In the genomic region with DNA sequence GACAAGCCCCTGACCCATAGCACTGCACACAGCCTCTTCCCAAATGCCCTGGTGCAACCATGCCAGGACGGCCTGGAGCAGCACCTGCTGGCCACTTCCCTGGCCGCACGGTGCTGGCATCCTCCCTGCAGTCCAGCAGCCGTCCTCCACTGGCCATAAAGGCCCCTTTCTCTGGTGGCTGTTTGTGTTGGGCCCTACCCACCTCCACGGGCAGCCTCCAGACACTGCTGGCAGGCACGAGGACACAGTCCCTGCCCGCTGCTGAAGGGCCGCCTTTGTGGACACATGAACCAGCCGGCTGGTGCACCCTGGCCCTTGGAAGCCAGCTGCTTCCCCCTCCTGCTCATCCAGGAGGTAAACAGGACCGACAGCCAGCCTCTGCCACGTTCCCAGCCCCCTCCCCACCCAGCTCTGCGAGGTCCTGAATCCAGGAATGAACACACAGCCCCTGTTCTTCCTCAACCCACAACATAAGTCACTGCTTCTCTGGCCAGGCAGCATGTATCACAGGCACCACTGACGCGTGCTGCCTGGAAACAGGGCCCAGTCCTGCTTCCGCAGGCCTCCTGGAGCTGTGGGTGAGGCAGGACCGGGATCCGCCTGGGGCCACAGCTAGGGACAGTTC, we compare ENCODE assay signal across 1 cellular context.
TF ChIP-seq lines count a peak whose summit lies in the region.

No MANE protein-coding gene starts in this region.

TF ChIP-seq in HepG2, 621 proteins besides CTCF, POLR2A, EP300 and RAD21 (continued from another document and continues in another):
- TF ChIP-seq, protein P1, sequence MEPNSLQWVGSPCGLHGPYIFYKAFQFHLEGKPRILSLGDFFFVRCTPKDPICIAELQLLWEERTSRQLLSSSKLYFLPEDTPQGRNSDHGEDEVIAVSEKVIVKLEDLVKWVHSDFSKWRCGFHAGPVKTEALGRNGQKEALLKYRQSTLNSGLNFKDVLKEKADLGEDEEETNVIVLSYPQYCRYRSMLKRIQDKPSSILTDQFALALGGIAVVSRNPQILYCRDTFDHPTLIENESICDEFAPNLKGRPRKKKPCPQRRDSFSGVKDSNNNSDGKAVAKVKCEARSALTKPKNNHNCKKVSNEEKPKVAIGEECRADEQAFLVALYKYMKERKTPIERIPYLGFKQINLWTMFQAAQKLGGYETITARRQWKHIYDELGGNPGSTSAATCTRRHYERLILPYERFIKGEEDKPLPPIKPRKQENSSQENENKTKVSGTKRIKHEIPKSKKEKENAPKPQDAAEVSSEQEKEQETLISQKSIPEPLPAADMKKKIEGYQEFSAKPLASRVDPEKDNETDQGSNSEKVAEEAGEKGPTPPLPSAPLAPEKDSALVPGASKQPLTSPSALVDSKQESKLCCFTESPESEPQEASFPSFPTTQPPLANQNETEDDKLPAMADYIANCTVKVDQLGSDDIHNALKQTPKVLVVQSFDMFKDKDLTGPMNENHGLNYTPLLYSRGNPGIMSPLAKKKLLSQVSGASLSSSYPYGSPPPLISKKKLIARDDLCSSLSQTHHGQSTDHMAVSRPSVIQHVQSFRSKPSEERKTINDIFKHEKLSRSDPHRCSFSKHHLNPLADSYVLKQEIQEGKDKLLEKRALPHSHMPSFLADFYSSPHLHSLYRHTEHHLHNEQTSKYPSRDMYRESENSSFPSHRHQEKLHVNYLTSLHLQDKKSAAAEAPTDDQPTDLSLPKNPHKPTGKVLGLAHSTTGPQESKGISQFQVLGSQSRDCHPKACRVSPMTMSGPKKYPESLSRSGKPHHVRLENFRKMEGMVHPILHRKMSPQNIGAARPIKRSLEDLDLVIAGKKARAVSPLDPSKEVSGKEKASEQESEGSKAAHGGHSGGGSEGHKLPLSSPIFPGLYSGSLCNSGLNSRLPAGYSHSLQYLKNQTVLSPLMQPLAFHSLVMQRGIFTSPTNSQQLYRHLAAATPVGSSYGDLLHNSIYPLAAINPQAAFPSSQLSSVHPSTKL (CRISPR knock-in tag; IDR thresholded peaks at IDR 0.05): peak; percentile 60; the same call in 1 of the 2 replicates
- TF ChIP-seq HOXA5 (CRISPR knock-in tag; IDR thresholded peaks at IDR 0.05) (0 out of 2 replicates have a peak, but pooled peaks have one; percentile 43), ZSCAN9 (CRISPR knock-in tag; IDR thresholded peaks at IDR 0.05; ENCODE audit: borderline replicate concordance) (no peak), KLF9 (CRISPR knock-in tag; IDR thresholded peaks at IDR 0.05; ENCODE audit: low read depth) (no peak), SP4 (CRISPR knock-in tag; IDR thresholded peaks at IDR 0.05) (peak; percentile 46; the same call in 1 of the 2 replicates), ATF1 (CRISPR knock-in tag; IDR thresholded peaks at IDR 0.05) (no peak), NBN (conservative IDR thresholded peaks at IDR 0.05) (no peak), ZSCAN31 (CRISPR knock-in tag; IDR thresholded peaks at IDR 0.05; ENCODE audit: low read depth) (no peak; the same call in 1 of the 2 replicates), ZNF225 (CRISPR knock-in tag; IDR thresholded peaks at IDR 0.05) (0 out of 2 replicates have a peak, but pooled peaks have one; percentile 42), MIER3 (CRISPR knock-in tag; IDR thresholded peaks at IDR 0.05; ENCODE audit: borderline replicate concordance) (0 out of 2 replicates have a peak, but pooled peaks have one; percentile 25), FOXA1 (IDR thresholded peaks at IDR 0.05) (no peak), FOXA1 (CRISPR knock-in tag; IDR thresholded peaks at IDR 0.05) (peak; percentile 78), GFI1 (CRISPR knock-in tag; IDR thresholded peaks at IDR 0.05; ENCODE audit: borderline replicate concordance) (no peak), ZNF720 (CRISPR knock-in tag; IDR thresholded peaks at IDR 0.05) (no peak), HMGA1 (CRISPR knock-in tag; conservative IDR thresholded peaks at IDR 0.05) (no peak), CREM (IDR thresholded peaks at IDR 0.05) (no peak), CREM (CRISPR knock-in tag; IDR thresholded peaks at IDR 0.05) (no peak), ZNF589 (CRISPR knock-in tag; conservative IDR thresholded peaks at IDR 0.05) (no peak), PHF5A (CRISPR knock-in tag; IDR thresholded peaks at IDR 0.05; ENCODE audit: low read depth, unreplicated experiment) (peak; percentile 36), ZNF749 (CRISPR knock-in tag; IDR thresholded peaks at IDR 0.05; ENCODE audit: borderline replicate concordance) (no peak), SIX4 (CRISPR knock-in tag; IDR thresholded peaks at IDR 0.05) (no peak), SOX5 (CRISPR knock-in tag; IDR thresholded peaks at IDR 0.05; ENCODE audit: borderline replicate concordance) (no peak), ZNF543 (CRISPR knock-in tag; IDR thresholded peaks at IDR 0.05) (peak; percentile 66; the same call in 1 of the 2 replicates), ZFP90 (CRISPR knock-in tag; IDR thresholded peaks at IDR 0.05; ENCODE audit: borderline replicate concordance) (peak; percentile 76), U2AF2 (IDR thresholded peaks at IDR 0.05; ENCODE audit: low read depth, low read length) (no peak), FOXP1 (IDR thresholded peaks at IDR 0.05) (no peak), FOXP1 (CRISPR knock-in tag; IDR thresholded peaks at IDR 0.05) (peak; percentile 44; the same call in 1 of the 2 replicates), ZNF138 (CRISPR knock-in tag; IDR thresholded peaks at IDR 0.05; ENCODE audit: low read depth) (peak; percentile 71; the same call in 1 of the 2 replicates), KDM4B (CRISPR knock-in tag; IDR thresholded peaks at IDR 0.05) (0 out of 2 replicates have a peak, but pooled peaks have one; percentile 62), RAD51 (IDR thresholded peaks at IDR 0.05; ENCODE audit: borderline replicate concordance) (no peak), DPF2 (CRISPR knock-in tag; IDR thresholded peaks at IDR 0.05; ENCODE audit: borderline replicate concordance, low read depth) (0 out of 2 replicates have a peak, but pooled peaks have one; percentile 48), PHF21A (CRISPR knock-in tag; IDR thresholded peaks at IDR 0.05) (peak; percentile 63; the same call in 1 of the 2 replicates), ZNF562 (CRISPR knock-in tag; IDR thresholded peaks at IDR 0.05; ENCODE audit: borderline replicate concordance) (no peak), SPEN (CRISPR knock-in tag; IDR thresholded peaks at IDR 0.05; ENCODE audit: low read depth) (no peak; the same call in 1 of the 2 replicates)
- TF ChIP-seq, protein P2, sequence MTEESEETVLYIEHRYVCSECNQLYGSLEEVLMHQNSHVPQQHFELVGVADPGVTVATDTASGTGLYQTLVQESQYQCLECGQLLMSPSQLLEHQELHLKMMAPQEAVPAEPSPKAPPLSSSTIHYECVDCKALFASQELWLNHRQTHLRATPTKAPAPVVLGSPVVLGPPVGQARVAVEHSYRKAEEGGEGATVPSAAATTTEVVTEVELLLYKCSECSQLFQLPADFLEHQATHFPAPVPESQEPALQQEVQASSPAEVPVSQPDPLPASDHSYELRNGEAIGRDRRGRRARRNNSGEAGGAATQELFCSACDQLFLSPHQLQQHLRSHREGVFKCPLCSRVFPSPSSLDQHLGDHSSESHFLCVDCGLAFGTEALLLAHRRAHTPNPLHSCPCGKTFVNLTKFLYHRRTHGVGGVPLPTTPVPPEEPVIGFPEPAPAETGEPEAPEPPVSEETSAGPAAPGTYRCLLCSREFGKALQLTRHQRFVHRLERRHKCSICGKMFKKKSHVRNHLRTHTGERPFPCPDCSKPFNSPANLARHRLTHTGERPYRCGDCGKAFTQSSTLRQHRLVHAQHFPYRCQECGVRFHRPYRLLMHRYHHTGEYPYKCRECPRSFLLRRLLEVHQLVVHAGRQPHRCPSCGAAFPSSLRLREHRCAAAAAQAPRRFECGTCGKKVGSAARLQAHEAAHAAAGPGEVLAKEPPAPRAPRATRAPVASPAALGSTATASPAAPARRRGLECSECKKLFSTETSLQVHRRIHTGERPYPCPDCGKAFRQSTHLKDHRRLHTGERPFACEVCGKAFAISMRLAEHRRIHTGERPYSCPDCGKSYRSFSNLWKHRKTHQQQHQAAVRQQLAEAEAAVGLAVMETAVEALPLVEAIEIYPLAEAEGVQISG (CRISPR knock-in tag; IDR thresholded peaks at IDR 0.05): peak; percentile 54
- TF ChIP-seq, protein P3, sequence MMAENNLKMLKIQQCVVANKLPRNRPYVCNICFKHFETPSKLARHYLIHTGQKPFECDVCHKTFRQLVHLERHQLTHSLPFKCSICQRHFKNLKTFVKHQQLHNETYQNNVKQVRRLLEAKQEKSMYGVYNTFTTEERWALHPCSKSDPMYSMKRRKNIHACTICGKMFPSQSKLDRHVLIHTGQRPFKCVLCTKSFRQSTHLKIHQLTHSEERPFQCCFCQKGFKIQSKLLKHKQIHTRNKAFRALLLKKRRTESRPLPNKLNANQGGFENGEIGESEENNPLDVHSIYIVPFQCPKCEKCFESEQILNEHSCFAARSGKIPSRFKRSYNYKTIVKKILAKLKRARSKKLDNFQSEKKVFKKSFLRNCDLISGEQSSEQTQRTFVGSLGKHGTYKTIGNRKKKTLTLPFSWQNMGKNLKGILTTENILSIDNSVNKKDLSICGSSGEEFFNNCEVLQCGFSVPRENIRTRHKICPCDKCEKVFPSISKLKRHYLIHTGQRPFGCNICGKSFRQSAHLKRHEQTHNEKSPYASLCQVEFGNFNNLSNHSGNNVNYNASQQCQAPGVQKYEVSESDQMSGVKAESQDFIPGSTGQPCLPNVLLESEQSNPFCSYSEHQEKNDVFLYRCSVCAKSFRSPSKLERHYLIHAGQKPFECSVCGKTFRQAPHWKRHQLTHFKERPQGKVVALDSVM (CRISPR knock-in tag; IDR thresholded peaks at IDR 0.05): no peak; the same call in 1 of the 2 replicates
- TF ChIP-seq, protein P4, sequence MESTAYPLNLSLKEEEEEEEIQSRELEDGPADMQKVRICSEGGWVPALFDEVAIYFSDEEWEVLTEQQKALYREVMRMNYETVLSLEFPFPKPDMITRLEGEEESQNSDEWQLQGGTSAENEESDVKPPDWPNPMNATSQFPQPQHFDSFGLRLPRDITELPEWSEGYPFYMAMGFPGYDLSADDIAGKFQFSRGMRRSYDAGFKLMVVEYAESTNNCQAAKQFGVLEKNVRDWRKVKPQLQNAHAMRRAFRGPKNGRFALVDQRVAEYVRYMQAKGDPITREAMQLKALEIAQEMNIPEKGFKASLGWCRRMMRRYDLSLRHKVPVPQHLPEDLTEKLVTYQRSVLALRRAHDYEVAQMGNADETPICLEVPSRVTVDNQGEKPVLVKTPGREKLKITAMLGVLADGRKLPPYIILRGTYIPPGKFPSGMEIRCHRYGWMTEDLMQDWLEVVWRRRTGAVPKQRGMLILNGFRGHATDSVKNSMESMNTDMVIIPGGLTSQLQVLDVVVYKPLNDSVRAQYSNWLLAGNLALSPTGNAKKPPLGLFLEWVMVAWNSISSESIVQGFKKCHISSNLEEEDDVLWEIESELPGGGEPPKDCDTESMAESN (CRISPR knock-in tag; conservative IDR thresholded peaks at IDR 0.05): peak; percentile 63; the same call in 1 of the 2 replicates
- TF ChIP-seq, protein P5, sequence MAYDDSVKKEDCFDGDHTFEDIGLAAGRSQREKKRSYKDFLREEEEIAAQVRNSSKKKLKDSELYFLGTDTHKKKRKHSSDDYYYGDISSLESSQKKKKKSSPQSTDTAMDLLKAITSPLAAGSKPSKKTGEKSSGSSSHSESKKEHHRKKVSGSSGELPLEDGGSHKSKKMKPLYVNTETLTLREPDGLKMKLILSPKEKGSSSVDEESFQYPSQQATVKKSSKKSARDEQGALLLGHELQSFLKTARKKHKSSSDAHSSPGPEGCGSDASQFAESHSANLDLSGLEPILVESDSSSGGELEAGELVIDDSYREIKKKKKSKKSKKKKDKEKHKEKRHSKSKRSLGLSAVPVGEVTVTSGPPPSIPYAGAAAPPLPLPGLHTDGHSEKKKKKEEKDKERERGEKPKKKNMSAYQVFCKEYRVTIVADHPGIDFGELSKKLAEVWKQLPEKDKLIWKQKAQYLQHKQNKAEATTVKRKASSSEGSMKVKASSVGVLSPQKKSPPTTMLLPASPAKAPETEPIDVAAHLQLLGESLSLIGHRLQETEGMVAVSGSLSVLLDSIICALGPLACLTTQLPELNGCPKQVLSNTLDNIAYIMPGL (CRISPR knock-in tag; IDR thresholded peaks at IDR 0.05; ENCODE audit: borderline replicate concordance in 1 of 2, low read depth in 1 of 2): peak; percentile 41 to 58; a peak in 3 of 4 replicates
- TF ChIP-seq, protein P6, sequence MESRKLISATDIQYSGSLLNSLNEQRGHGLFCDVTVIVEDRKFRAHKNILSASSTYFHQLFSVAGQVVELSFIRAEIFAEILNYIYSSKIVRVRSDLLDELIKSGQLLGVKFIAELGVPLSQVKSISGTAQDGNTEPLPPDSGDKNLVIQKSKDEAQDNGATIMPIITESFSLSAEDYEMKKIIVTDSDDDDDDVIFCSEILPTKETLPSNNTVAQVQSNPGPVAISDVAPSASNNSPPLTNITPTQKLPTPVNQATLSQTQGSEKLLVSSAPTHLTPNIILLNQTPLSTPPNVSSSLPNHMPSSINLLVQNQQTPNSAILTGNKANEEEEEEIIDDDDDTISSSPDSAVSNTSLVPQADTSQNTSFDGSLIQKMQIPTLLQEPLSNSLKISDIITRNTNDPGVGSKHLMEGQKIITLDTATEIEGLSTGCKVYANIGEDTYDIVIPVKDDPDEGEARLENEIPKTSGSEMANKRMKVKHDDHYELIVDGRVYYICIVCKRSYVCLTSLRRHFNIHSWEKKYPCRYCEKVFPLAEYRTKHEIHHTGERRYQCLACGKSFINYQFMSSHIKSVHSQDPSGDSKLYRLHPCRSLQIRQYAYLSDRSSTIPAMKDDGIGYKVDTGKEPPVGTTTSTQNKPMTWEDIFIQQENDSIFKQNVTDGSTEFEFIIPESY (CRISPR knock-in tag; IDR thresholded peaks at IDR 0.05): peak; percentile 36; the same call in 1 of the 2 replicates
- TF ChIP-seq, protein P7, sequence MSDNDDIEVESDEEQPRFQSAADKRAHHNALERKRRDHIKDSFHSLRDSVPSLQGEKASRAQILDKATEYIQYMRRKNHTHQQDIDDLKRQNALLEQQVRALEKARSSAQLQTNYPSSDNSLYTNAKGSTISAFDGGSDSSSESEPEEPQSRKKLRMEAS (IDR thresholded peaks at IDR 0.05): peak; percentile 76; the same call in 1 of the 2 replicates
- TF ChIP-seq, protein P8, sequence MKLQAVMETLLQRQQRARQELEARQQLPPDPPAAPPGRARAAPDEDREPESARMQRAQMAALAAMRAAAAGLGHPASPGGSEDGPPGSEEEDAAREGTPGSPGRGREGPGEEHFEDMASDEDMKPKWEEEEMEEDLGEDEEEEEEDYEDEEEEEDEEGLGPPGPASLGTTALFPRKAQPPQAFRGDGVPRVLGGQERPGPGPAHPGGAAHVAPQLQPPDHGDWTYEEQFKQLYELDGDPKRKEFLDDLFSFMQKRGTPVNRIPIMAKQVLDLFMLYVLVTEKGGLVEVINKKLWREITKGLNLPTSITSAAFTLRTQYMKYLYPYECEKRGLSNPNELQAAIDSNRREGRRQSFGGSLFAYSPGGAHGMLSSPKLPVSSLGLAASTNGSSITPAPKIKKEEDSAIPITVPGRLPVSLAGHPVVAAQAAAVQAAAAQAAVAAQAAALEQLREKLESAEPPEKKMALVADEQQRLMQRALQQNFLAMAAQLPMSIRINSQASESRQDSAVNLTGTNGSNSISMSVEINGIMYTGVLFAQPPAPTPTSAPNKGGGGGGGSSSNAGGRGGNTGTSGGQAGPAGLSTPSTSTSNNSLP (IDR thresholded peaks at IDR 0.05; ENCODE audit: low read depth, low read length): no peak
- TF ChIP-seq, protein P9, sequence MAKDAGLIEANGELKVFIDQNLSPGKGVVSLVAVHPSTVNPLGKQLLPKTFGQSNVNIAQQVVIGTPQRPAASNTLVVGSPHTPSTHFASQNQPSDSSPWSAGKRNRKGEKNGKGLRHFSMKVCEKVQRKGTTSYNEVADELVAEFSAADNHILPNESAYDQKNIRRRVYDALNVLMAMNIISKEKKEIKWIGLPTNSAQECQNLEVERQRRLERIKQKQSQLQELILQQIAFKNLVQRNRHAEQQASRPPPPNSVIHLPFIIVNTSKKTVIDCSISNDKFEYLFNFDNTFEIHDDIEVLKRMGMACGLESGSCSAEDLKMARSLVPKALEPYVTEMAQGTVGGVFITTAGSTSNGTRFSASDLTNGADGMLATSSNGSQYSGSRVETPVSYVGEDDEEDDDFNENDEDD (CRISPR knock-in tag; IDR thresholded peaks at IDR 0.05; ENCODE audit: borderline replicate concordance): peak; percentile 25; the same call in 1 of the 2 replicates
